In genomic region chr4:74659576-74660411, GRCh38 we compare ENCODE assay signal across 1 cellular context.
A peak's percentile ranks its signal among the peaks of the same experiment; 100 is the strongest.
TF ChIP-seq lines count a peak whose summit lies in the region.

No MANE protein-coding gene starts in this region.

TF ChIP-seq in HepG2, 621 proteins besides CTCF, POLR2A, EP300 and RAD21 (continued from another document and continues in another):
- no peak for TF ChIP-seq ZBTB40 (IDR thresholded peaks at IDR 0.05)
- no peak for TF ChIP-seq ZBTB40 (CRISPR knock-in tag; IDR thresholded peaks at IDR 0.05)
- peak; percentile 90 for TF ChIP-seq ARID5B (CRISPR knock-in tag; IDR thresholded peaks at IDR 0.05)
- TF ChIP-seq RARG (CRISPR knock-in tag; IDR thresholded peaks at IDR 0.05; ENCODE audit: low read depth), result no peak
- 0 out of 2 replicates have a peak, but pooled peaks have one; percentile 10 for TF ChIP-seq ZNF24 (IDR thresholded peaks at IDR 0.05)
- peak; percentile 92; the same call in 1 of the 2 replicates for TF ChIP-seq ETV5 (CRISPR knock-in tag; IDR thresholded peaks at IDR 0.05; ENCODE audit: borderline replicate concordance)
- TF ChIP-seq ZNF598 (CRISPR knock-in tag; IDR thresholded peaks at IDR 0.05; ENCODE audit: borderline replicate concordance), result no peak
- TF ChIP-seq ZNF12 (CRISPR knock-in tag; IDR thresholded peaks at IDR 0.05), result no peak; the same call in 1 of the 2 replicates
- TF ChIP-seq SIX4 (CRISPR knock-in tag; IDR thresholded peaks at IDR 0.05), result 0 out of 2 replicates have a peak, but pooled peaks have one; percentile 13
- 0 out of 2 replicates have a peak, but pooled peaks have one; percentile 0 for TF ChIP-seq MAFF (IDR thresholded peaks at IDR 0.05; ENCODE audit: low read depth, low read length)
- TF ChIP-seq PBX2 (CRISPR knock-in tag; IDR thresholded peaks at IDR 0.05), result no peak
- no peak for TF ChIP-seq PHB2 (IDR thresholded peaks at IDR 0.05; ENCODE audit: partially characterized antibody)
- no peak for TF ChIP-seq GMEB2 (CRISPR knock-in tag; IDR thresholded peaks at IDR 0.05; ENCODE audit: low read depth)
- TF ChIP-seq ZNF441 (CRISPR knock-in tag; IDR thresholded peaks at IDR 0.05; ENCODE audit: borderline replicate concordance), result no peak
- TF ChIP-seq GABPB1 (CRISPR knock-in tag; IDR thresholded peaks at IDR 0.05), result peak; percentile 17; the same call in 1 of the 2 replicates
- peak; percentile 64 for TF ChIP-seq POGZ (CRISPR knock-in tag; IDR thresholded peaks at IDR 0.05)
- TF ChIP-seq ZNF644 (CRISPR knock-in tag; IDR thresholded peaks at IDR 0.05; ENCODE audit: low read depth), result 0 out of 2 replicates have a peak, but pooled peaks have one; percentile 32
- TF ChIP-seq THRA (CRISPR knock-in tag; IDR thresholded peaks at IDR 0.05; ENCODE audit: borderline replicate concordance), result no peak
- TF ChIP-seq MTA1 (CRISPR knock-in tag; IDR thresholded peaks at IDR 0.05; ENCODE audit: borderline replicate concordance), result no peak
- TF ChIP-seq HMG20A (CRISPR knock-in tag; IDR thresholded peaks at IDR 0.05; ENCODE audit: borderline replicate concordance), result peak; percentile 80; the same call in 1 of the 2 replicates
- TF ChIP-seq CEBPG (CRISPR knock-in tag; IDR thresholded peaks at IDR 0.05), result peak; percentile 48
- 0 out of 2 replicates have a peak, but pooled peaks have one; percentile 9 for TF ChIP-seq ATF7 (IDR thresholded peaks at IDR 0.05)
- no peak for TF ChIP-seq ATF7 (CRISPR knock-in tag; IDR thresholded peaks at IDR 0.05)
- TF ChIP-seq GATA4 (IDR thresholded peaks at IDR 0.05; ENCODE audit: borderline replicate concordance, low read depth), result peak; percentile 51; the same call in 1 of the 2 replicates
- 0 out of 2 replicates have a peak, but pooled peaks have one; percentile 25 for TF ChIP-seq ZNF614 (CRISPR knock-in tag; IDR thresholded peaks at IDR 0.05; ENCODE audit: borderline replicate concordance)
- TF ChIP-seq ADNP (CRISPR knock-in tag; IDR thresholded peaks at IDR 0.05), result no peak
- no peak for TF ChIP-seq NFKBIZ (CRISPR knock-in tag; IDR thresholded peaks at IDR 0.05)
- no peak for TF ChIP-seq GABPA (IDR thresholded peaks at IDR 0.05; ENCODE audit: low read depth, low read length)
- peak; percentile 36 for TF ChIP-seq GABPA (CRISPR knock-in tag; IDR thresholded peaks at IDR 0.05; ENCODE audit: low read depth)
- no peak for TF ChIP-seq MXD3 (CRISPR knock-in tag; IDR thresholded peaks at IDR 0.05)
- TF ChIP-seq PPARG (CRISPR knock-in tag; conservative IDR thresholded peaks at IDR 0.05), result peak; percentile 97
- peak; percentile 80 for TF ChIP-seq CREM (IDR thresholded peaks at IDR 0.05)
- no peak for TF ChIP-seq CREM (CRISPR knock-in tag; IDR thresholded peaks at IDR 0.05)
- no peak for TF ChIP-seq HCFC1 (IDR thresholded peaks at IDR 0.05; ENCODE audit: low read depth, low read length)
- no peak for TF ChIP-seq MAX (IDR thresholded peaks at IDR 0.05)
- TF ChIP-seq SIX1 (CRISPR knock-in tag; IDR thresholded peaks at IDR 0.05; ENCODE audit: borderline replicate concordance), result peak; percentile 45; the same call in 1 of the 2 replicates
- TF ChIP-seq ELF1 (CRISPR knock-in tag; IDR thresholded peaks at IDR 0.05), result no peak
- 0 out of 2 replicates have a peak, but pooled peaks have one; percentile 27 for TF ChIP-seq MIER3 (CRISPR knock-in tag; IDR thresholded peaks at IDR 0.05; ENCODE audit: borderline replicate concordance)
- peak; percentile 59 for TF ChIP-seq TBX2 (CRISPR knock-in tag; IDR thresholded peaks at IDR 0.05; ENCODE audit: borderline replicate concordance)
- no peak for TF ChIP-seq NCOA1 (CRISPR knock-in tag; IDR thresholded peaks at IDR 0.05)
- TF ChIP-seq STAT5B (CRISPR knock-in tag; IDR thresholded peaks at IDR 0.05), result no peak
- TF ChIP-seq PAXIP1 (CRISPR knock-in tag; conservative IDR thresholded peaks at IDR 0.05), result peak; percentile 66
- no peak for TF ChIP-seq HNRNPUL1 (IDR thresholded peaks at IDR 0.05; ENCODE audit: low read depth, low read length)
